In genomic region chr15:39165026-39165706, GRCh38 we compare ENCODE assay signal across 1 cellular context.
A peak's percentile ranks its signal among the peaks of the same experiment; 100 is the strongest.
TF ChIP-seq lines count a peak whose summit lies in the region.

No MANE protein-coding gene starts in this region.

TF ChIP-seq in IMR-90, 13 proteins besides CTCF, POLR2A, EP300 and RAD21:
- no peak for TF ChIP-seq NFE2L2 (IDR thresholded peaks at IDR 0.05; ENCODE audit: low read depth, low read length)
- no peak for TF ChIP-seq RFX5 (IDR thresholded peaks at IDR 0.05; ENCODE audit: low read depth, low read length)
- no peak for TF ChIP-seq ELK1 (IDR thresholded peaks at IDR 0.05; ENCODE audit: borderline replicate concordance, low read depth, low read length)
- 0 out of 2 replicates have a peak, but pooled peaks have one; percentile 6 for TF ChIP-seq SMC3 (IDR thresholded peaks at IDR 0.05; ENCODE audit: low read depth, low read length)
